In the genomic region with DNA sequence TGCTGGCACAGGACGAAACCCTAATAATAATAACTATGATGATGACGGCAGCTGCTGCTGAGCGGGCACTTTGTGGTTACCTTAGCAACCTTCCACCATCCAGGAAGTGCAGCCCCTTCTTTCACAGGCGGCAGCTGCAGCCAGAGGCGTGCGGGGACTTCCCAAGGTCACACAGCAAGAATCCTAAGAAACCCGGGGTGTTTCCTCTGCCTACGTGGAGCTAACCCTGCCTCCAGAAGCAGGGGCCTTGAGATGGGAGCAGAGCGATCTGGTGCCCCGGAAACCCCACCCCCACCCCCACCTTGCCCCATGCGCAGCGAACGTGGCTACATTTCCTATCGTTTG, we compare ENCODE assay signal across 8 cellular contexts. TPM values are rescaled to one million over a fixed set of nuclear protein-coding genes. Genes with fewer than 3 reads are reported as not detected.
DNase-seq lines count a peak whose midpoint lies in the region; ATAC-seq and TF ChIP-seq lines count a peak whose summit lies in the region.

No MANE protein-coding gene starts in this region.

- POLR2A ChIA-PET in A673 (lab: Charles Lee; ENCODE audit: low non-redundant PET) = no interaction called here

- H3K9ac ChIP-seq in OCI-LY3 (ENCODE audit: low read length) = peak overlapping the region; percentile 84

- H3K4me3 ChIP-seq in A673 (ENCODE audit: low read depth, low read length, poor library complexity, severe bottlenecking) (peak overlapping the region; percentile 43), OCI-LY3 (ENCODE audit: low read length) (peak overlapping the region; percentile 98)

- no peak overlapping the region for H3K27ac ChIP-seq in A673 (ENCODE audit: low read depth, low read length, poor library complexity, severe bottlenecking)
- peak overlapping the region; percentile 99 for H3K27ac ChIP-seq in OCI-LY3 (ENCODE audit: low read length)

- CTCF ChIA-PET in A673 (lab: Charles Lee) = interaction anchor here (1.0 to 2.8 kb wide), 4 partner anchors 18 to 862 kb away, joined by 3 to 14 read pairs (median 8); no protein-coding TSS in a partner anchor

- H3K27me3 ChIP-seq in A673 (replicated peaks; ENCODE audit: insufficient read depth, low read depth, low read length, poor library complexity) (no peaks in the 10 kb centered on the region), OCI-LY3 (ENCODE audit: low read depth, low read length) (peaks cover 10% of the 10 kb centered on the region; the same call in 1 of the 2 replicates)

- DNase-seq in A673 (ENCODE audit: low spot score) (peak; percentile 44), activated gamma-delta T cell treated with Interleukin-2 at 50 U/mL for 16 hours (peak; percentile 42), glomerular visceral epithelial cell (ENCODE audit: extremely low spot score) (peak; percentile 80), renal cortical epithelial cell (ENCODE audit: low read depth) (peak; percentile 67), T1000 (lab: John Stamatoyannopoulos, UW) (no peak)

- ATAC-seq in GM19328 (IDR thresholded peaks at IDR 0.05; ENCODE audit: unreplicated experiment) (peak; percentile 16), HG03439 (IDR thresholded peaks at IDR 0.05; ENCODE audit: unreplicated experiment) (peak; percentile 32)

- TF ChIP-seq CTCF in A673 (conservative IDR thresholded peaks at IDR 0.05; ENCODE audit: low read depth, low read length) (no peak), OCI-LY3 (IDR thresholded peaks at IDR 0.05; ENCODE audit: low read depth, low read length) (no peak)

- H3K36me3 ChIP-seq in A673 (ENCODE audit: insufficient read depth, low read length, poor library complexity, severe bottlenecking) = no peaks in the 10 kb centered on the region
- no peaks in the 10 kb centered on the region for H3K36me3 ChIP-seq in OCI-LY3 (replicated peaks; ENCODE audit: low read depth, low read length)

- H4K20me1 ChIP-seq in OCI-LY3 (ENCODE audit: insufficient read depth, low read length) = no peaks in the 10 kb centered on the region

- peak overlapping the region; percentile 91 for H2AFZ ChIP-seq in OCI-LY3 (ENCODE audit: low read depth, low read length)

- peak overlapping the region; percentile 84 for H3K4me2 ChIP-seq in OCI-LY3 (ENCODE audit: low read length)

- H3K9me3 ChIP-seq in A673 (ENCODE audit: low read depth, low read length, poor library complexity, severe bottlenecking) (no peaks in the 10 kb centered on the region), OCI-LY3 (ENCODE audit: insufficient read depth, low read length) (no peaks in the 10 kb centered on the region)

- no peaks in the 10 kb centered on the region for H3K79me2 ChIP-seq in OCI-LY3 (ENCODE audit: low read length)

- BruUV-seq in A673 (replicated peaks; lab: Mats Ljungman, UMichigan) = no TSS peak

- intact Hi-C loops in A673 (cut with micrococcal nuclease; ENCODE audit: unreplicated experiment) = loop anchor here (2.0 to 5.0 kb wide), 2 partner anchors 519 to 862 kb away; a partner anchor contains a TSS

- H3K4me1 ChIP-seq in A673 (ENCODE audit: insufficient read depth, low read length, poor library complexity, severe bottlenecking) (peaks cover 5% of the 10 kb centered on the region), OCI-LY3 (ENCODE audit: low read length) (peaks cover 49% of the 10 kb centered on the region)

RNA-seq across cellular contexts. Expression of a gene that starts 22.4 kb away (rescaled TPM):
- total RNA-seq in A673 (2021) = 504 and 524 TPM in 2 replicates
- 65.3 and 499 TPM in 2 replicates for total RNA-seq in renal cortical epithelial cell

RNA-seq across cellular contexts. Expression of a gene that starts 41.9 kb away (rescaled TPM):
- total RNA-seq in A673 (2021) = 54.1 and 82.2 TPM in 2 replicates
- total RNA-seq in renal cortical epithelial cell = 4.1 and 95.2 TPM in 2 replicates

RNA-seq across cellular contexts. Expression of a gene that starts 45.8 kb away (rescaled TPM):
- total RNA-seq in A673 (2021) = not detected in 2 replicates
- total RNA-seq in renal cortical epithelial cell = not detected in 2 replicates

RNA-seq across cellular contexts. Expression of a gene that starts 53.7 kb away (rescaled TPM):
- total RNA-seq in A673 (2021) = not detected in 2 replicates
- total RNA-seq in renal cortical epithelial cell = 0.70 and 7.5 TPM in 2 replicates
